In genomic region chr17:78266231-78266631, GRCh38 we compare ENCODE assay signal across 20 cellular contexts. TPM values are rescaled to one million over a fixed set of nuclear protein-coding genes. Genes with fewer than 3 reads are reported as not detected.
DNase-seq lines count a peak whose midpoint lies in the region; ATAC-seq and TF ChIP-seq lines count a peak whose summit lies in the region.
"Had no signal": no experiment of that assay in that cellular context is flagged by ENCODE, and none has a peak within 500 bp of the region (broad histone marks: within the 10 kb centered on the region; RNA-seq: fewer than 3 reads in every experiment).

No MANE protein-coding gene starts in this region.

- H3K27ac Mint-ChIP-seq in CD4-positive, CD25-positive, alpha-beta regulatory T cell = peak overlapping the region in 2 of 3 donors; percentile 85 to 97

- no peak overlapping the region for H2AFZ ChIP-seq in hepatocyte
- no peak overlapping the region for H2AFZ ChIP-seq in osteoblast (ENCODE audit: low read length)
- H2AFZ ChIP-seq: PC-9 had no signal

- no peaks in the 10 kb centered on the region for H3K36me3 ChIP-seq in CD4-positive, CD25-positive, alpha-beta regulatory T cell (ENCODE audit: control insufficient read depth, insufficient read depth, low read length)
- H3K36me3 ChIP-seq in hepatocyte (replicated peaks; ENCODE audit: insufficient read depth, low read depth) (no peaks in the 10 kb centered on the region), osteoblast (ENCODE audit: insufficient read depth, low read length) (no peaks in the 10 kb centered on the region)

- H3K9me2 ChIP-seq in hepatocyte (replicated peaks; ENCODE audit: insufficient read depth) = no peaks in the 10 kb centered on the region

- no peaks in the 10 kb centered on the region for H3K9me3 ChIP-seq in CD4-positive, CD25-positive, alpha-beta regulatory T cell (ENCODE audit: control insufficient read depth in 2 of 2, low read length in 2 of 2)
- no peaks in the 10 kb centered on the region for H3K9me3 ChIP-seq in hepatocyte (ENCODE audit: low read depth)
- H3K9me3 ChIP-seq in osteoblast (ENCODE audit: low read depth, low read length) = no peaks in the 10 kb centered on the region

- H3K4me3 ChIP-seq in CD4-positive, CD25-positive, alpha-beta regulatory T cell (ENCODE audit: low read depth, low read length) = no peak overlapping the region
- H3K4me3 ChIP-seq in LNCaP clone FGC (ENCODE audit: low read depth, low read length) = no peak overlapping the region
- no peak overlapping the region for H3K4me3 ChIP-seq in hepatocyte
- no peak overlapping the region for H3K4me3 ChIP-seq in osteoblast (ENCODE audit: insufficient read depth, low read length)
- H3K4me3 ChIP-seq: GM12878, PC-9 had no signal

- no peaks in the 10 kb centered on the region for H3K9me3 Mint-ChIP-seq in CD4-positive, CD25-positive, alpha-beta regulatory T cell

- H3K4me1 ChIP-seq in CD4-positive, CD25-positive, alpha-beta regulatory T cell (ENCODE audit: control insufficient read depth, insufficient read depth, low read length, poor library complexity, severe bottlenecking) = peaks cover 25% of the 10 kb centered on the region
- H3K4me1 ChIP-seq in hepatocyte (ENCODE audit: insufficient read depth) = peaks cover 55% of the 10 kb centered on the region
- no peaks in the 10 kb centered on the region for H3K4me1 ChIP-seq in osteoblast (ENCODE audit: insufficient read depth, low read length)

- peaks cover 8% of the 10 kb centered on the region for H3K27me3 Mint-ChIP-seq in CD4-positive, CD25-positive, alpha-beta regulatory T cell

- H3K79me2 ChIP-seq in hepatocyte (no peaks in the 10 kb centered on the region), osteoblast (ENCODE audit: insufficient read depth, low read length) (no peaks in the 10 kb centered on the region)

- ATAC-seq in CD4-positive, CD25-positive, alpha-beta regulatory T cell (ENCODE audit: low read depth in 2 of 2) = no peak
- no peak for ATAC-seq in HG02870 (IDR thresholded peaks at IDR 0.05; ENCODE audit: unreplicated experiment)
- ATAC-seq: GM12878 had no signal

- no peak for DNase-seq in CD4-positive, CD25-positive, alpha-beta regulatory T cell
- peak; percentile 54 for DNase-seq in LNCaP clone FGC (ENCODE audit: low read depth)
- DNase-seq in hepatocyte (ENCODE audit: low spot score) = peak; percentile 12
- DNase-seq in osteoblast (ENCODE audit: insufficient read length, low spot score, missing footprints) = peak; percentile 62
- DNase-seq in NCI-H2196 (lab: John Stamatoyannopoulos, UW; ENCODE audit: unreplicated experiment) = no peak
- DNase-seq in AG20443 (ENCODE audit: low spot score) = no peak
- DNase-seq: activated naive CD4-positive, alpha-beta T cell; anterior cingulate cortex; GF-D8; islet precursor cell; NCI-H2171 treated with DMSO at 0.1 percent for 48 hours; NCI-H748 treated with DMSO at 0.1 percent for 48 hours had no signal

- H3K4me3 Mint-ChIP-seq in CD4-positive, CD25-positive, alpha-beta regulatory T cell = no peak overlapping the region

- 77% methylated on average over 6 of the region's 6 CpGs for WGBS in hepatocyte (ENCODE audit: low lambda C conversion rate, missing lambda C conversion rate)

- peaks cover 4 to 53% (median 13%) of the 10 kb centered on the region in 4 donors for H3K4me1 Mint-ChIP-seq in CD4-positive, CD25-positive, alpha-beta regulatory T cell

- no peaks in the 10 kb centered on the region for H3K27me3 ChIP-seq in CD4-positive, CD25-positive, alpha-beta regulatory T cell (ENCODE audit: control insufficient read depth, insufficient read depth, low read length)
- H3K27me3 ChIP-seq in hepatocyte (no peaks in the 10 kb centered on the region), osteoblast (ENCODE audit: insufficient read depth, low read length) (peaks cover 29% of the 10 kb centered on the region)

- H3K27ac ChIP-seq in CD4-positive, CD25-positive, alpha-beta regulatory T cell (ENCODE audit: insufficient read depth, low read length, poor library complexity, severe bottlenecking) = no peak overlapping the region
- peak overlapping the region; percentile 92 for H3K27ac ChIP-seq in hepatocyte
- H3K27ac ChIP-seq in osteoblast (ENCODE audit: low read depth, low read length) = no peak overlapping the region
- H3K27ac ChIP-seq: PC-9 had no signal

- TF ChIP-seq CTCF in LNCaP clone FGC (IDR thresholded peaks at IDR 0.05; ENCODE audit: control insufficient read depth, extremely low read depth, insufficient read depth) (no peak), hepatocyte (IDR thresholded peaks at IDR 0.05; ENCODE audit: poor library complexity) (no peak), osteoblast (IDR thresholded peaks at IDR 0.05; ENCODE audit: extremely low read depth, low read depth, low read length) (no peak)

- H3K36me3 Mint-ChIP-seq in CD4-positive, CD25-positive, alpha-beta regulatory T cell = no peaks in the 10 kb centered on the region

- no peaks in the 10 kb centered on the region for H4K20me1 ChIP-seq in hepatocyte (ENCODE audit: insufficient read depth, poor library complexity, severe bottlenecking)
- H4K20me1 ChIP-seq in osteoblast (ENCODE audit: insufficient read depth, low read length) = no peaks in the 10 kb centered on the region

- H3K4me2 ChIP-seq in hepatocyte = no peak overlapping the region
- no peak overlapping the region for H3K4me2 ChIP-seq in osteoblast (ENCODE audit: insufficient read depth, low read length)
- H3K4me2 ChIP-seq: PC-9 had no signal

RNA-seq across cellular contexts. Expression of gene TMEM235, which starts 34.8 kb away (rescaled TPM):
- total RNA-seq in CD4-positive, CD25-positive, alpha-beta regulatory T cell = not detected
- not detected for polyA plus RNA-seq in CD4-positive, CD25-positive, alpha-beta regulatory T cell
- 0.27 TPM in 1 of 2 replicates, not detected in the other for total RNA-seq in hepatocyte
- polyA plus RNA-seq in hepatocyte = 0.21 and 0.30 TPM in 2 replicates
- total RNA-seq in osteoblast = not detected in 2 replicates
- total RNA-seq: GM12878, HT-29, LHCN-M2, mononuclear cell, omental fat pad, PC-9, SK-MEL-5 had no signal
- polyA plus RNA-seq: GM12878 had no signal

RNA-seq across cellular contexts. Expression of gene BIRC5, which starts 52.2 kb away (rescaled TPM):
- 2.7 TPM for total RNA-seq in CD4-positive, CD25-positive, alpha-beta regulatory T cell
- 10 to 100 TPM in 1 of 4 donors, 1 to 10 TPM in 3; 2.8 to 11.5 (median 7.5) TPM for polyA plus RNA-seq in CD4-positive, CD25-positive, alpha-beta regulatory T cell
- total RNA-seq in hepatocyte (12.0 and 14.6 TPM in 2 replicates), osteoblast (8.0 and 11.5 TPM in 2 replicates)
- polyA plus RNA-seq in hepatocyte = 12.4 and 18.0 TPM in 2 replicates

Comparison
In these comparisons a context has a peak if more than half of its experiments do, and no peak if none do; other contexts are left out.
1. DNase-seq: peak in LNCaP clone FGC (single experiment), hepatocyte (single experiment) and osteoblast (single experiment); none in CD4-positive, CD25-positive, alpha-beta regulatory T cell (0 of 3), NCI-H2196 (single experiment) and AG20443 (single experiment).